In the genomic region with DNA sequence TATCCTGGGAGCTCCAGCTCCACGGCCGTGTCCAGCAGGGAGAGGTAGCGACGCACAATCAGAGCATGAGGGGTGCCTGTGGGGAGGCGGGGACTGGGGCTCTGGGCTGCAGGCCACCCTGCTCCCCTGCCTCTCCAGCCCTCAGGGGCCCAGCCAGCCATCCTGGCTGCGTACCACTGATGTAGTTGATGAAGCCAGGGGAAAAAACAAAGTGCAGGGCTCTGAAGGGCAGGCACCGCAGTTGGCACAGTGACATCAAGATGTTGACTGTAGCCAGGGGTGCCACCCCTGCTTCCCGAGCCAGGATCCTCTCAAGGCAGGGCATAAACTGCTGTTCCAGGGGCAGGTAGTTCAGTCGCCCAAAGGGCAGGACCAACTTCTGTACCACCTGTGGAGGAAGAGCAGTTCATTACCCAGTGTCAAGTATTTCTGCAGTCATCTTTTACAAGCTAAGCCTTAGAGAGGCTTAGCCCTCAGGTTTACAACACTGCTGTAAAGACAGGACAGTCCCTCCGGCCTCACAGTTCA, we compare ENCODE assay signal across 1 cellular context.
TF ChIP-seq lines count a peak whose summit lies in the region.

No MANE protein-coding gene starts in this region.

TF ChIP-seq in K562, 482 proteins besides CTCF, POLR2A, EP300 and RAD21 (continued from another document):
- no peak for TF ChIP-seq PHF8 (IDR thresholded peaks at IDR 0.05; ENCODE audit: borderline replicate concordance, low read length)
- TF ChIP-seq KDM2B (CRISPR knock-in tag; IDR thresholded peaks at IDR 0.05): no peak
- peak; percentile 19 for TF ChIP-seq E2F8 (IDR thresholded peaks at IDR 0.05; ENCODE audit: low read depth, partially characterized antibody)
- no peak for TF ChIP-seq CREB1 (IDR thresholded peaks at IDR 0.05)
- no peak for TF ChIP-seq CREB1 (CRISPR knock-in tag; IDR thresholded peaks at IDR 0.05)
- no peak for TF ChIP-seq NCOA4 (IDR thresholded peaks at IDR 0.05; ENCODE audit: partially characterized antibody)
- TF ChIP-seq, protein P1, sequence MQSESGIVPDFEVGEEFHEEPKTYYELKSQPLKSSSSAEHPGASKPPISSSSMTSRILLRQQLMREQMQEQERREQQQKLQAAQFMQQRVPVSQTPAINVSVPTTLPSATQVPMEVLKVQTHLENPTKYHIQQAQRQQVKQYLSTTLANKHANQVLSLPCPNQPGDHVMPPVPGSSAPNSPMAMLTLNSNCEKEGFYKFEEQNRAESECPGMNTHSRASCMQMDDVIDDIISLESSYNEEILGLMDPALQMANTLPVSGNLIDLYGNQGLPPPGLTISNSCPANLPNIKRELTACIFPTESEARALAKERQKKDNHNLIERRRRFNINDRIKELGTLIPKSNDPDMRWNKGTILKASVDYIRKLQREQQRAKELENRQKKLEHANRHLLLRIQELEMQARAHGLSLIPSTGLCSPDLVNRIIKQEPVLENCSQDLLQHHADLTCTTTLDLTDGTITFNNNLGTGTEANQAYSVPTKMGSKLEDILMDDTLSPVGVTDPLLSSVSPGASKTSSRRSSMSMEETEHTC (IDR thresholded peaks at IDR 0.05): no peak
- TF ChIP-seq, protein P2, sequence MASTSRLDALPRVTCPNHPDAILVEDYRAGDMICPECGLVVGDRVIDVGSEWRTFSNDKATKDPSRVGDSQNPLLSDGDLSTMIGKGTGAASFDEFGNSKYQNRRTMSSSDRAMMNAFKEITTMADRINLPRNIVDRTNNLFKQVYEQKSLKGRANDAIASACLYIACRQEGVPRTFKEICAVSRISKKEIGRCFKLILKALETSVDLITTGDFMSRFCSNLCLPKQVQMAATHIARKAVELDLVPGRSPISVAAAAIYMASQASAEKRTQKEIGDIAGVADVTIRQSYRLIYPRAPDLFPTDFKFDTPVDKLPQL (IDR thresholded peaks at IDR 0.05; ENCODE audit: extremely low read depth, insufficient read length): no peak
- TF ChIP-seq MYC (IDR thresholded peaks at IDR 0.05; ENCODE audit: low read depth, low read length): no peak
- TF ChIP-seq MYC (CRISPR knock-in tag; IDR thresholded peaks at IDR 0.05; ENCODE audit: borderline replicate concordance, low read depth): no peak
- no peak for TF ChIP-seq RBM15 (IDR thresholded peaks at IDR 0.05; ENCODE audit: insufficient read depth, low read length)
- TF ChIP-seq RNF2 (IDR thresholded peaks at IDR 0.05): no peak
- TF ChIP-seq FOXK2 (conservative IDR thresholded peaks at IDR 0.05 in 1 of 2, IDR thresholded peaks at IDR 0.05 in 1 of 2; ENCODE audit: low read depth in 2 of 2): no peak
